26 cellular contexts compared by ENCODE assay signal in genomic region chr1:88779880-88780279, GRCh38.
"Had no signal": no experiment of that assay in that cellular context is flagged by ENCODE, and none has a peak within 500 bp of the region (broad histone marks: within the 10 kb centered on the region; RNA-seq: fewer than 3 reads in every experiment).

No MANE protein-coding gene starts in this region.

- H3K4me3 Mint-ChIP-seq: activated CD4-positive, alpha-beta memory T cell treated with anti-CD3 and anti-CD28 coated beads for 36 hours; activated CD4-positive, alpha-beta T cell treated with anti-CD3 and anti-CD28 coated beads, Interleukin-2, amount 10 ng/mL, durations not matched to agents 7 days and 5 days; activated naive CD4-positive, alpha-beta T cell treated with anti-CD3 and anti-CD28 coated beads for 36 hours; activated naive CD8-positive, alpha-beta T cell; activated T-helper 17 cell treated with anti-CD3 and anti-CD28 coated beads, Interleukin-2, amount 50 U/mL, for 72 hours; brain; central memory CD8-positive, alpha-beta T cell; T-helper 1 cell treated with Interleukin-12 subunit alpha and Interleukin-12 subunit beta and Interleukin-4 antibody, amounts not matched to agents 30 μg/mL and 1 μg/mL, for 36 hours had no signal

- H3K4me2 ChIP-seq: SK-N-SH had no signal

- DNase-seq: activated CD4-positive, alpha-beta memory T cell treated with anti-CD3 and anti-CD28 coated beads for 36 hours; activated CD4-positive, alpha-beta T cell treated with anti-CD3 and anti-CD28 coated beads, Interleukin-2, amount 10 ng/mL, durations not matched to agents 7 days and 5 days; activated CD4-positive, CD25-positive, alpha-beta regulatory T cell; activated CD8-positive, alpha-beta memory T cell treated with anti-CD3 and anti-CD28 coated beads for 24 hours; activated gamma-delta T cell; activated naive CD4-positive, alpha-beta T cell treated with anti-CD3 and anti-CD28 coated beads for 36 hours; activated T-cell treated with anti-CD3 and anti-CD28 coated beads, Interleukin-2, amount 50 U/mL, for 48 hours; amygdala; Kasumi-1; NCI-H1436 treated with DMSO at 0.1 percent for 48 hours; NCI-H187; NK-92 treated with Interleukin-12 subunit alpha and Interleukin-12 subunit beta, amount 100 ng/mL, for 24 hours; OCI-M1; Peyer's patch; Right ventricle myocardium superior; SJCRH30; SK-N-SH; SW 1271 had no signal

- H3K4me1 ChIP-seq: Peyer's patch, SJCRH30 had no signal

- H3K27ac ChIP-seq: Peyer's patch, RWPE1, SJCRH30 had no signal

- H3K9ac ChIP-seq: SK-N-SH had no signal

- FAIRE-seq: astrocyte, TTC549 had no signal

- H3K27me3 ChIP-seq: Peyer's patch, SJCRH30 had no signal

- ATAC-seq: activated T-helper 17 cell treated with anti-CD3 and anti-CD28 coated beads, Interleukin-2, amount 50 U/mL, for 72 hours had no signal

- H3K27me3 Mint-ChIP-seq: activated CD4-positive, alpha-beta memory T cell treated with anti-CD3 and anti-CD28 coated beads for 36 hours; activated CD4-positive, alpha-beta T cell treated with anti-CD3 and anti-CD28 coated beads, Interleukin-2, amount 10 ng/mL, durations not matched to agents 7 days and 5 days; activated naive CD8-positive, alpha-beta T cell; activated T-helper 17 cell treated with anti-CD3 and anti-CD28 coated beads, Interleukin-2, amount 50 U/mL, for 72 hours; central memory CD8-positive, alpha-beta T cell had no signal

- H3K4me3 ChIP-seq: Peyer's patch, SJCRH30 had no signal

- H3K27ac Mint-ChIP-seq: activated CD4-positive, alpha-beta memory T cell treated with anti-CD3 and anti-CD28 coated beads for 36 hours; activated CD4-positive, alpha-beta T cell treated with anti-CD3 and anti-CD28 coated beads, Interleukin-2, amount 10 ng/mL, durations not matched to agents 7 days and 5 days; activated naive CD4-positive, alpha-beta T cell treated with anti-CD3 and anti-CD28 coated beads for 36 hours; activated T-helper 17 cell treated with anti-CD3 and anti-CD28 coated beads, Interleukin-2, amount 50 U/mL, for 72 hours; brain; T-helper 1 cell treated with Interleukin-12 subunit alpha and Interleukin-12 subunit beta and Interleukin-4 antibody, amounts not matched to agents 30 μg/mL and 1 μg/mL, for 36 hours had no signal

- H3K9me3 Mint-ChIP-seq: activated CD4-positive, alpha-beta memory T cell treated with anti-CD3 and anti-CD28 coated beads for 36 hours; activated CD4-positive, alpha-beta T cell treated with anti-CD3 and anti-CD28 coated beads, Interleukin-2, amount 10 ng/mL, durations not matched to agents 7 days and 5 days; activated naive CD4-positive, alpha-beta T cell treated with anti-CD3 and anti-CD28 coated beads for 36 hours; activated T-helper 17 cell treated with anti-CD3 and anti-CD28 coated beads, Interleukin-2, amount 50 U/mL, for 72 hours; central memory CD8-positive, alpha-beta T cell; T-helper 1 cell treated with Interleukin-12 subunit alpha and Interleukin-12 subunit beta and Interleukin-4 antibody, amounts not matched to agents 30 μg/mL and 1 μg/mL, for 36 hours had no signal

- H3K4me1 Mint-ChIP-seq: activated CD4-positive, alpha-beta T cell treated with anti-CD3 and anti-CD28 coated beads, Interleukin-2, amount 10 ng/mL, durations not matched to agents 7 days and 5 days; brain had no signal

- H3K9me3 ChIP-seq: Peyer's patch, SJCRH30, SK-N-SH had no signal
